ENCODE assay signal across 6 cellular contexts in the genomic region with DNA sequence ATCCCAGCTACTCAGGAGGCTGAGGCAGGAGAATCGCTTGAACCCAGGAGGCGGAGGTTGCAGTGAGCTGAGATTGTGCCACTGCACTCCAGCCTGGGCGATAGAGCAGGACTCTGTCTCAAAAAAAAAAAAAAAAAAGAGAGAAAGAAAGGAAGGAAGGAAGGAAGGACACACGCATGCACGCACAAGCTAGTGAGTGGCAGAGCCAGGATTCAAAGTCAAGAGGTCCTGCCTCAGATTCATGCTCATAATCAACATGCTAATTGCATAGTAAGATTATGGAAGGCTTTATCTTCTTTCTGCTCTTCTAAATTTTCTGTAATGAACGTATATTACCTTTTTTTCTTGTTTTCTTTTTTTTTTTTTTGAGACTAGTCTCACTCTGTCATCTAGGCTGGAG. TPM values are rescaled to one million over a fixed set of nuclear protein-coding genes. Genes with fewer than 3 reads are reported as not detected.
DNase-seq lines count a peak whose midpoint lies in the region; TF ChIP-seq lines count a peak whose summit lies in the region.
"Not testable (repeated sequence)": the region's sequence is repeated elsewhere in the genome, so short reads cannot be mapped to it uniquely, and the experiment has no call there.
"Had no signal": no experiment of that assay in that cellular context is flagged by ENCODE, and none has a peak within 500 bp of the region (broad histone marks: within the 10 kb centered on the region; RNA-seq: fewer than 3 reads in every experiment).

No MANE protein-coding gene starts in this region.

- intact Hi-C loops in spleen (cut with DNase I; ENCODE audit: low total_unique reads), result not testable (repeated sequence)

- not testable (repeated sequence) for H3K36me3 Mint-ChIP-seq in activated CD4-positive, alpha-beta T cell treated with anti-CD3 and anti-CD28 coated beads, Interleukin-2, amount 10 ng/mL, durations not matched to agents 7 days and 5 days (ENCODE audit: low read depth)

- H4K20me1 ChIP-seq in BLaER1, result not testable (repeated sequence)

- not testable (repeated sequence) for TF ChIP-seq CTCF in spleen (IDR thresholded peaks at IDR 0.05 in 8 of 11, conservative IDR thresholded peaks at IDR 0.05 in 3 of 11)

- H3K36me3 ChIP-seq in BLaER1, spleen: not testable (repeated sequence)

- peaks cover 16% of the 10 kb centered on the region for H3K4me1 Mint-ChIP-seq in activated CD4-positive, alpha-beta T cell treated with anti-CD3 and anti-CD28 coated beads, Interleukin-2, amount 10 ng/mL, durations not matched to agents 7 days and 5 days

- not testable (repeated sequence) for H3K9ac ChIP-seq in BLaER1

- not testable (repeated sequence) for H3K4me3 Mint-ChIP-seq in activated CD4-positive, alpha-beta T cell treated with anti-CD3 and anti-CD28 coated beads, Interleukin-2, amount 10 ng/mL, durations not matched to agents 7 days and 5 days

- WGBS in spleen, 5 donors, result 57 to 71% (median 62%) methylated on average over 4 to 6 of the region's 6 CpGs

- not testable (repeated sequence) for H3K9me3 Mint-ChIP-seq in activated CD4-positive, alpha-beta T cell treated with anti-CD3 and anti-CD28 coated beads, Interleukin-2, amount 10 ng/mL, durations not matched to agents 7 days and 5 days

- H3K27me3 ChIP-seq in BLaER1; spleen (replicated peaks in 1 of 7): not testable (repeated sequence)

- not testable (repeated sequence) for TF ChIP-seq POLR2A in spleen (IDR thresholded peaks at IDR 0.05)

- H3K4me3 ChIP-seq in BLaER1, spleen: not testable (repeated sequence)

- not testable (repeated sequence) for H3K27me3 Mint-ChIP-seq in activated CD4-positive, alpha-beta T cell treated with anti-CD3 and anti-CD28 coated beads, Interleukin-2, amount 10 ng/mL, durations not matched to agents 7 days and 5 days

- not testable (repeated sequence) for H3K9me3 ChIP-seq in BLaER1, spleen

- not testable (repeated sequence) for H3K27ac ChIP-seq in BLaER1, spleen

- POLR2A ChIA-PET in activated CD4-positive, alpha-beta T cell treated with anti-CD3 and anti-CD28 coated beads, Interleukin-2, amount 10 ng/mL, durations not matched to agents 7 days and 5 days (lab: Charles Lee), result interaction anchor here (0.6 kb wide), 1 partner anchor 20 kb away, joined by 3 read pairs; no protein-coding TSS in a partner anchor

- CTCF ChIA-PET in activated CD4-positive, alpha-beta T cell treated with anti-CD3 and anti-CD28 coated beads, Interleukin-2, amount 10 ng/mL, durations not matched to agents 7 days and 5 days (lab: Charles Lee), result interaction anchor here (0.9 kb wide), 1 partner anchor 71 kb away, joined by 3 read pairs; no protein-coding TSS in a partner anchor

- peak overlapping the region; percentile 56 for H3K4me2 ChIP-seq in BLaER1

- H3K27ac Mint-ChIP-seq in activated CD4-positive, alpha-beta T cell treated with anti-CD3 and anti-CD28 coated beads, Interleukin-2, amount 10 ng/mL, durations not matched to agents 7 days and 5 days, result peak overlapping the region; percentile 9

- peaks cover 46% of the 10 kb centered on the region for H3K4me1 ChIP-seq in BLaER1
- peaks cover 6 to 17% (median 12%) of the 10 kb centered on the region in 6 donors for H3K4me1 ChIP-seq in spleen

- not testable (repeated sequence) for DNase-seq in activated CD4-positive, alpha-beta T cell treated with anti-CD3 and anti-CD28 coated beads, Interleukin-2, amount 10 ng/mL, durations not matched to agents 7 days and 5 days
- peak; percentile 60 to 76 for DNase-seq in dermis microvascular lymphatic vessel endothelial cell (ENCODE audit: low read depth in 2 of 2)
- DNase-seq in lung microvascular endothelial cell (ENCODE audit: low read depth in 2 of 2), result peak; percentile 57 to 85
- DNase-seq in spleen, result peak; percentile 8

RNA-seq across cellular contexts. Expression of a gene that starts 4.7 kb away (rescaled TPM):
- 10 to 100 TPM; 28.5 to 30.0 TPM for total RNA-seq in activated CD4-positive, alpha-beta T cell treated with anti-CD3 and anti-CD28 coated beads, Interleukin-2, amount 10 ng/mL, durations not matched to agents 7 days and 5 days
- 46.0 and 71.7 TPM in 2 replicates for total RNA-seq in dermis microvascular lymphatic vessel endothelial cell
- total RNA-seq in lung microvascular endothelial cell, result 45.5 and 91.7 TPM in 2 replicates
- 10 to 100 TPM; 45.3 to 52.6 (median 46.8) TPM for total RNA-seq in spleen
- 10 to 100 TPM; 27.2 to 53.2 (median 38.0) TPM for polyA plus RNA-seq in spleen

RNA-seq across cellular contexts. Expression of a gene that starts 11.4 kb away (rescaled TPM):
- total RNA-seq in activated CD4-positive, alpha-beta T cell treated with anti-CD3 and anti-CD28 coated beads, Interleukin-2, amount 10 ng/mL, durations not matched to agents 7 days and 5 days, result under 1 TPM; 0.45 to 0.87 TPM
- total RNA-seq in dermis microvascular lymphatic vessel endothelial cell (under 0.01 and 0.13 TPM in 2 replicates), lung microvascular endothelial cell (under 0.01 TPM in 2 replicates), spleen (1 to 10 TPM in 1 of 7 donors, under 1 TPM in 3, not detected in 3; 0.14 to 1.8 (median 0.35) TPM)
- under 1 TPM; 0.03 to 0.17 (median 0.10) TPM for polyA plus RNA-seq in spleen
- total RNA-seq: A172 had no signal

RNA-seq across cellular contexts. Expression of a gene that starts 26.7 kb away (rescaled TPM):
- total RNA-seq in activated CD4-positive, alpha-beta T cell treated with anti-CD3 and anti-CD28 coated beads, Interleukin-2, amount 10 ng/mL, durations not matched to agents 7 days and 5 days, result 1 to 10 TPM; 9.8 to 10.0 TPM
- total RNA-seq in dermis microvascular lymphatic vessel endothelial cell, result 9.2 and 10.0 TPM in 2 replicates
- 6.3 and 8.7 TPM in 2 replicates for total RNA-seq in lung microvascular endothelial cell
- 10 to 100 TPM in 3 of 7 donors, 1 to 10 TPM in 4; 7.3 to 13.4 (median 9.9) TPM for total RNA-seq in spleen
- 1 to 10 TPM; 1.9 to 4.3 (median 3.2) TPM for polyA plus RNA-seq in spleen

RNA-seq across cellular contexts. Expression of a gene that starts 27.0 kb away (rescaled TPM):
- 10 to 100 TPM; 75.4 to 83.5 TPM for total RNA-seq in activated CD4-positive, alpha-beta T cell treated with anti-CD3 and anti-CD28 coated beads, Interleukin-2, amount 10 ng/mL, durations not matched to agents 7 days and 5 days
- total RNA-seq in dermis microvascular lymphatic vessel endothelial cell (40.1 and 47.3 TPM in 2 replicates), lung microvascular endothelial cell (31.2 and 36.0 TPM in 2 replicates), spleen (10 to 100 TPM; 31.7 to 83.2 (median 77.3) TPM)
- polyA plus RNA-seq in spleen, result 100 to 1,000 TPM; 166 to 247 (median 212) TPM

RNA-seq across cellular contexts. Expression of a gene that starts 59.6 kb away (rescaled TPM):
- total RNA-seq in activated CD4-positive, alpha-beta T cell treated with anti-CD3 and anti-CD28 coated beads, Interleukin-2, amount 10 ng/mL, durations not matched to agents 7 days and 5 days, result 10 to 100 TPM; 23.4 to 26.7 TPM
- total RNA-seq in dermis microvascular lymphatic vessel endothelial cell (5.6 and 11.3 TPM in 2 replicates), lung microvascular endothelial cell (4.6 and 11.1 TPM in 2 replicates), spleen (10 to 100 TPM; 57.7 to 90.0 (median 77.0) TPM)
- polyA plus RNA-seq in spleen, result 10 to 100 TPM; 16.4 to 25.0 (median 16.7) TPM
